In genomic region chr3:187042062-187042745, GRCh38 we compare ENCODE assay signal across 9 cellular contexts.
DNase-seq lines count a peak whose midpoint lies in the region; ATAC-seq and TF ChIP-seq lines count a peak whose summit lies in the region.
"Had no signal": no experiment of that assay in that cellular context is flagged by ENCODE, and none has a peak within 500 bp of the region (broad histone marks: within the 10 kb centered on the region; RNA-seq: fewer than 3 reads in every experiment).

No MANE protein-coding gene starts in this region.

- H3K9me2 ChIP-seq in SU-DHL-6 (replicated peaks; ENCODE audit: insufficient read depth, low read length) = no peaks in the 10 kb centered on the region

- peak overlapping the region; percentile 23 for H3K4me2 ChIP-seq in SU-DHL-6 (ENCODE audit: low read depth, low read length, poor library complexity, severe bottlenecking)

- H3K4me3 ChIP-seq in SU-DHL-6 (ENCODE audit: insufficient read depth, low read length, poor library complexity, severe bottlenecking) = no peak overlapping the region
- H3K4me3 ChIP-seq in naive thymus-derived CD4-positive, alpha-beta T cell (ENCODE audit: low read length) = no peak overlapping the region

- H3K79me2 ChIP-seq in SU-DHL-6 (ENCODE audit: insufficient read depth, low read length) = peaks cover 98% of the 10 kb centered on the region

- peaks cover 50% of the 10 kb centered on the region for H4K20me1 ChIP-seq in SU-DHL-6 (ENCODE audit: low read depth, low read length)

- peaks cover 41 to 79% of the 10 kb centered on the region in 2 donors for H3K4me1 ChIP-seq in naive thymus-derived CD4-positive, alpha-beta T cell (ENCODE audit: control insufficient read depth in 2 of 2, insufficient read depth in 2 of 2, low read length in 2 of 2)

- CTCF ChIA-PET in naive thymus-derived CD4-positive, alpha-beta T cell (lab: Charles Lee) = interaction anchor here (1.3 kb wide), 1 partner anchor 25 kb away, joined by 4 read pairs; no protein-coding TSS in a partner anchor

- H3K27ac ChIP-seq in SU-DHL-6 (ENCODE audit: low read depth, low read length) = peak overlapping the region; percentile 65
- H3K27ac ChIP-seq in naive thymus-derived CD4-positive, alpha-beta T cell (ENCODE audit: low read depth, low read length) = peak overlapping the region; percentile 67

- no peaks in the 10 kb centered on the region for H3K27me3 ChIP-seq in SU-DHL-6 (ENCODE audit: low read length)
- no peaks in the 10 kb centered on the region for H3K27me3 ChIP-seq in naive thymus-derived CD4-positive, alpha-beta T cell (ENCODE audit: control insufficient read depth in 2 of 2, insufficient read depth in 2 of 2, low read length in 2 of 2)

- H3K36me3 ChIP-seq in SU-DHL-6 (ENCODE audit: low read length) = peaks cover 90% of the 10 kb centered on the region
- peaks cover 5 to 62% (median 30%) of the 10 kb centered on the region in 3 experiments for H3K36me3 ChIP-seq in naive thymus-derived CD4-positive, alpha-beta T cell (ENCODE audit: control insufficient read depth in 2 of 3, insufficient read depth in 3 of 3, low read length in 3 of 3)

- POLR2A ChIA-PET in naive thymus-derived CD4-positive, alpha-beta T cell (lab: Charles Lee) = interaction anchor here (0.6 to 14.8 kb wide), 9 partner anchors 8 to 193 kb away, joined by 3 to 226 read pairs (median 3); partner anchors contain the start of gene ST6GAL1

- ATAC-seq in GM18502 (IDR thresholded peaks at IDR 0.05; ENCODE audit: poor library complexity, unreplicated experiment) = peak; percentile 15
- ATAC-seq in GM21576 (IDR thresholded peaks at IDR 0.05; ENCODE audit: unreplicated experiment) = peak; percentile 8
- no peak for ATAC-seq in naive thymus-derived CD4-positive, alpha-beta T cell
- no peak for ATAC-seq in esophagus mucosa

- peaks cover 76% of the 10 kb centered on the region for H3F3A ChIP-seq in SU-DHL-6 (ENCODE audit: insufficient read depth)

- intact Hi-C loops in naive thymus-derived CD4-positive, alpha-beta T cell (cut with micrococcal nuclease) = loop anchor here (2.0 to 5.0 kb wide), 5 partner anchors 35 to 260 kb away; partner anchors contain the start of genes EIF4A2 (in 1 of the 2) and RPL39L (in 1 of the 2)

- no peaks in the 10 kb centered on the region for H3K9me3 ChIP-seq in SU-DHL-6 (ENCODE audit: insufficient read depth, low read length)
- H3K9me3 ChIP-seq in naive thymus-derived CD4-positive, alpha-beta T cell (ENCODE audit: control insufficient read depth in 2 of 3, low read length in 3 of 3) = no peaks in the 10 kb centered on the region

- H3K9ac ChIP-seq in SU-DHL-6 (ENCODE audit: low read length) = no peak overlapping the region

- peaks cover 40 to 81% (median 77%) of the 10 kb centered on the region in 5 donors for H3K36me3 Mint-ChIP-seq in naive thymus-derived CD4-positive, alpha-beta T cell

- H3K27ac Mint-ChIP-seq in naive thymus-derived CD4-positive, alpha-beta T cell = peak overlapping the region; percentile 93 to 99 (median 96)

- no peak for DNase-seq in naive thymus-derived CD4-positive, alpha-beta T cell
- DNase-seq in NCI-H2227 treated with DMSO at 0.1 percent for 48 hours (lab: John Stamatoyannopoulos, UW) (no peak), KG1 (lab: John Stamatoyannopoulos, UW) (no peak)
- DNase-seq: NCI-H446 had no signal

- no peak for TF ChIP-seq CTCF in SU-DHL-6 (IDR thresholded peaks at IDR 0.05; ENCODE audit: insufficient read depth, low read length, poor library complexity, severe bottlenecking)

- peaks cover 0 to 9% (median 0%) of the 10 kb centered on the region in 11 donors for H3K9me3 Mint-ChIP-seq in naive thymus-derived CD4-positive, alpha-beta T cell
- H3K9me3 Mint-ChIP-seq: brain had no signal

- H3K4me1 Mint-ChIP-seq in naive thymus-derived CD4-positive, alpha-beta T cell = peaks cover 61 to 97% (median 87%) of the 10 kb centered on the region in 7 donors

- H3K27me3 Mint-ChIP-seq in naive thymus-derived CD4-positive, alpha-beta T cell = no peaks in the 10 kb centered on the region
- H3K27me3 Mint-ChIP-seq: brain had no signal

- no peak overlapping the region for H2AFZ ChIP-seq in SU-DHL-6 (ENCODE audit: low read depth, low read length, severe bottlenecking)

- peak overlapping the region; percentile 56 to 88 (median 80) for H3K4me3 Mint-ChIP-seq in naive thymus-derived CD4-positive, alpha-beta T cell
- H3K4me3 Mint-ChIP-seq: brain had no signal

Comparison
In these comparisons a context has a peak if more than half of its experiments do, and no peak if none do; other contexts are left out.
1. ATAC-seq: peak in GM18502 (single experiment) and GM21576 (single experiment); none in naive thymus-derived CD4-positive, alpha-beta T cell (single experiment) and esophagus mucosa (single experiment).